21 cellular contexts compared by ENCODE assay signal in genomic region chr15:89442155-89442554, GRCh38. TPM values are rescaled to one million over a fixed set of nuclear protein-coding genes. Genes with fewer than 3 reads are reported as not detected.
DNase-seq lines count a peak whose midpoint lies in the region; ATAC-seq and TF ChIP-seq lines count a peak whose summit lies in the region.
"Had no signal": no experiment of that assay in that cellular context is flagged by ENCODE, and none has a peak within 500 bp of the region (broad histone marks: within the 10 kb centered on the region; RNA-seq: fewer than 3 reads in every experiment).

No MANE protein-coding gene starts in this region.

- H3K79me2 ChIP-seq in MM.1S (ENCODE audit: low read length) (no peaks in the 10 kb centered on the region), SU-DHL-6 (ENCODE audit: insufficient read depth, low read length) (no peaks in the 10 kb centered on the region), GM23338 (replicated peaks; ENCODE audit: insufficient read depth) (no peaks in the 10 kb centered on the region)

- H4K20me1 ChIP-seq in BLaER1 treated with 17β-estradiol and CSF1 and Interleukin-3, amounts not matched to agents 10 nM and 100 nM = peaks cover 0 to 13% (median 0%) of the 10 kb centered on the region in 11 experiments; a peak in 1 of 22 replicates
- H4K20me1 ChIP-seq in MM.1S (ENCODE audit: insufficient read depth, low read length) (no peaks in the 10 kb centered on the region), SU-DHL-6 (ENCODE audit: low read depth, low read length) (no peaks in the 10 kb centered on the region), GM23338 (replicated peaks; ENCODE audit: insufficient read depth) (no peaks in the 10 kb centered on the region)

- H3K4me3 ChIP-seq in BLaER1 treated with 17β-estradiol and CSF1 and Interleukin-3, amounts not matched to agents 10 nM and 100 nM = peak overlapping the region in 1 of 10 experiments; percentile 8; a peak in 1 of 20 replicates
- H3K4me3 ChIP-seq in MM.1S (ENCODE audit: low read length) (no peak overlapping the region), SU-DHL-6 (ENCODE audit: insufficient read depth, low read length, poor library complexity, severe bottlenecking) (no peak overlapping the region), GM23338 (no peak overlapping the region)
- H3K4me3 ChIP-seq: HAP-1, SJCRH30 had no signal

- no peak for ATAC-seq in stimulated activated memory B cell treated with anti-CD40 and anti-IgM and Interleukin-4, amounts not matched to agents 10 μg/mL and 1 μg/mL and 100 μg/mL, for 72 hours
- ATAC-seq in GM19455 (IDR thresholded peaks at IDR 0.05; ENCODE audit: unreplicated experiment) (no peak), GM23338 (no peak)
- ATAC-seq: T-cell had no signal

- H3K4me2 ChIP-seq in BLaER1 treated with 17β-estradiol and CSF1 and Interleukin-3, amounts not matched to agents 10 nM and 100 nM = peak overlapping the region; percentile 52 to 91 (median 82)
- peak overlapping the region; percentile 50; the same call in 1 of the 2 replicates for H3K4me2 ChIP-seq in MM.1S (ENCODE audit: low read depth, low read length)
- H3K4me2 ChIP-seq in SU-DHL-6 (ENCODE audit: low read depth, low read length, poor library complexity, severe bottlenecking) = peak overlapping the region; percentile 49
- no peak overlapping the region for H3K4me2 ChIP-seq in GM23338
- H3K4me2 ChIP-seq: KMS-11 had no signal

- H3K36me3 ChIP-seq in BLaER1 treated with 17β-estradiol and CSF1 and Interleukin-3, amounts not matched to agents 10 nM and 100 nM = no peaks in the 10 kb centered on the region
- H3K36me3 ChIP-seq in MM.1S (replicated peaks; ENCODE audit: insufficient read depth, low read length) (no peaks in the 10 kb centered on the region), SU-DHL-6 (ENCODE audit: low read length) (no peaks in the 10 kb centered on the region), GM23338 (ENCODE audit: insufficient read depth) (no peaks in the 10 kb centered on the region)
- H3K36me3 ChIP-seq: HAP-1, SJCRH30 had no signal

- peak overlapping the region in 2 of 11 experiments; percentile 1 to 2; a peak in 1 of 22 replicates for H3K9ac ChIP-seq in BLaER1 treated with 17β-estradiol and CSF1 and Interleukin-3, amounts not matched to agents 10 nM and 100 nM
- H3K9ac ChIP-seq in MM.1S (ENCODE audit: low read length) = no peak overlapping the region
- H3K9ac ChIP-seq in SU-DHL-6 (ENCODE audit: low read length) = no peak overlapping the region
- H3K9ac ChIP-seq: KMS-11 had no signal

- H3K9me3 ChIP-seq in BLaER1 treated with 17β-estradiol and CSF1 and Interleukin-3, amounts not matched to agents 10 nM and 100 nM (replicated peaks in 1 of 11) = no peaks in the 10 kb centered on the region
- H3K9me3 ChIP-seq in MM.1S (replicated peaks; ENCODE audit: insufficient read depth, low read length) = no peaks in the 10 kb centered on the region
- H3K9me3 ChIP-seq in SU-DHL-6 (ENCODE audit: insufficient read depth, low read length) = no peaks in the 10 kb centered on the region
- H3K9me3 ChIP-seq: HAP-1, SJCRH30 had no signal

- peaks cover 17% of the 10 kb centered on the region for H3K27me3 Mint-ChIP-seq in stimulated activated memory B cell treated with anti-CD40 and anti-IgM and Interleukin-4, amounts not matched to agents 10 μg/mL and 1 μg/mL and 100 μg/mL, for 72 hours
- peaks cover 13% of the 10 kb centered on the region for H3K27me3 Mint-ChIP-seq in GM23338 (ENCODE audit: insufficient read depth, low read depth, poor library complexity)

- H3K4me3 Mint-ChIP-seq in stimulated activated memory B cell treated with anti-CD40 and anti-IgM and Interleukin-4, amounts not matched to agents 10 μg/mL and 1 μg/mL and 100 μg/mL, for 72 hours = no peak overlapping the region
- no peak overlapping the region for H3K4me3 Mint-ChIP-seq in GM23338
- H3K4me3 Mint-ChIP-seq: T-cell had no signal

- H3K9me2 ChIP-seq in MM.1S (replicated peaks; ENCODE audit: insufficient read depth, low read length) = no peaks in the 10 kb centered on the region
- no peaks in the 10 kb centered on the region for H3K9me2 ChIP-seq in SU-DHL-6 (replicated peaks; ENCODE audit: insufficient read depth, low read length)
- H3K9me2 ChIP-seq in GM23338 (ENCODE audit: insufficient read depth) = no peaks in the 10 kb centered on the region

- DNase-seq in MM.1S = no peak
- DNase-seq in NCI-H187 (lab: John Stamatoyannopoulos, UW) = no peak
- no peak for DNase-seq in GM23338 (ENCODE audit: low spot score)
- DNase-seq: GOT3, NCI-H1417 treated with DMSO at 0.1 percent for 48 hours, NCI-H2081 treated with DMSO at 0.1 percent for 48 hours, NCI-H510A had no signal

- H3F3A ChIP-seq in MM.1S (ENCODE audit: insufficient read depth, low read length) = no peaks in the 10 kb centered on the region; the same call in 1 of the 2 replicates
- H3F3A ChIP-seq in SU-DHL-6 (ENCODE audit: insufficient read depth) = no peaks in the 10 kb centered on the region
- H3F3A ChIP-seq in GM23338 (replicated peaks; ENCODE audit: low read depth) = no peaks in the 10 kb centered on the region

- peaks cover 20 to 55% (median 50%) of the 10 kb centered on the region in 10 experiments for H3K4me1 ChIP-seq in BLaER1 treated with 17β-estradiol and CSF1 and Interleukin-3, amounts not matched to agents 10 nM and 100 nM
- H3K4me1 ChIP-seq in MM.1S (ENCODE audit: low read length) (peaks cover 17% of the 10 kb centered on the region), GM23338 (ENCODE audit: insufficient read depth) (peaks cover 16% of the 10 kb centered on the region)
- H3K4me1 ChIP-seq: SJCRH30 had no signal

- H3K4me1 Mint-ChIP-seq in stimulated activated memory B cell treated with anti-CD40 and anti-IgM and Interleukin-4, amounts not matched to agents 10 μg/mL and 1 μg/mL and 100 μg/mL, for 72 hours = peaks cover 28% of the 10 kb centered on the region
- H3K4me1 Mint-ChIP-seq in GM23338 = peaks cover 30% of the 10 kb centered on the region

- H3K27ac Mint-ChIP-seq in stimulated activated memory B cell treated with anti-CD40 and anti-IgM and Interleukin-4, amounts not matched to agents 10 μg/mL and 1 μg/mL and 100 μg/mL, for 72 hours = peak overlapping the region; percentile 69
- no peak overlapping the region for H3K27ac Mint-ChIP-seq in GM23338
- H3K27ac Mint-ChIP-seq: T-cell had no signal

- H3K36me3 Mint-ChIP-seq in stimulated activated memory B cell treated with anti-CD40 and anti-IgM and Interleukin-4, amounts not matched to agents 10 μg/mL and 1 μg/mL and 100 μg/mL, for 72 hours = no peaks in the 10 kb centered on the region
- H3K36me3 Mint-ChIP-seq in GM23338 (ENCODE audit: low read depth) = no peaks in the 10 kb centered on the region
- H3K36me3 Mint-ChIP-seq: T-cell had no signal

- H3K27ac ChIP-seq in BLaER1 treated with 17β-estradiol and CSF1 and Interleukin-3, amounts not matched to agents 10 nM and 100 nM = peak overlapping the region in 8 of 11 experiments; percentile 6 to 57 (median 24); a peak in 12 of 22 replicates
- H3K27ac ChIP-seq in MM.1S (ENCODE audit: low read length) = peak overlapping the region; percentile 54; the same call in 1 of the 2 replicates
- peak overlapping the region; percentile 52; the same call in 1 of the 2 replicates for H3K27ac ChIP-seq in SU-DHL-6 (ENCODE audit: low read depth, low read length)
- no peak overlapping the region for H3K27ac ChIP-seq in GM23338 (ENCODE audit: low read depth)
- H3K27ac ChIP-seq: C4-2B, KMS-11, SJCRH30 had no signal

- no peak for TF ChIP-seq CTCF in MM.1S (IDR thresholded peaks at IDR 0.05; ENCODE audit: low read length)
- no peak for TF ChIP-seq CTCF in SU-DHL-6 (IDR thresholded peaks at IDR 0.05; ENCODE audit: insufficient read depth, low read length, poor library complexity, severe bottlenecking)
- TF ChIP-seq CTCF in GM23338 (conservative IDR thresholded peaks at IDR 0.05; ENCODE audit: low read depth in 2 of 2) = no peak

- H3K9me3 Mint-ChIP-seq in stimulated activated memory B cell treated with anti-CD40 and anti-IgM and Interleukin-4, amounts not matched to agents 10 μg/mL and 1 μg/mL and 100 μg/mL, for 72 hours = peaks cover 2% of the 10 kb centered on the region
- no peaks in the 10 kb centered on the region; the same call in 2 of the 3 replicates for H3K9me3 Mint-ChIP-seq in GM23338
- H3K9me3 Mint-ChIP-seq: T-cell had no signal

- H3K27me3 ChIP-seq in BLaER1 treated with 17β-estradiol and CSF1 and Interleukin-3, amounts not matched to agents 10 nM and 100 nM = no peaks in the 10 kb centered on the region
- H3K27me3 ChIP-seq in MM.1S (replicated peaks; ENCODE audit: insufficient read depth, low read length) (no peaks in the 10 kb centered on the region), SU-DHL-6 (ENCODE audit: low read length) (no peaks in the 10 kb centered on the region), GM23338 (ENCODE audit: insufficient read depth) (0 out of 2 replicates have a peak, but pooled peaks cover 3% of the 10 kb centered on the region)

- H2AFZ ChIP-seq in MM.1S (ENCODE audit: low read length) (peak overlapping the region; percentile 4; the same call in 1 of the 2 replicates), SU-DHL-6 (ENCODE audit: low read depth, low read length, severe bottlenecking) (peak overlapping the region; percentile 54), GM23338 (no peak overlapping the region)

RNA-seq across cellular contexts. Expression of gene RHCG, which starts 54.2 kb away (rescaled TPM):
- total RNA-seq in GM23338 (2014; rRNA removed; shearing (Covaris generic)) = 0.63 TPM in 1 of 2 replicates, not detected in the other
- polyA plus RNA-seq in GM23338 (2016; fragmentation: Nextera tagmentation; extraction: Ambion mirVana) = 0.21 and 0.35 TPM in 2 replicates
- total RNA-seq: A172, Daoy, G401, IMR-90, PC-3, SJCRH30, T-cell had no signal
- polyA plus RNA-seq: IMR-90 had no signal
